Comparison of ENCODE assay signal across 15 cellular contexts in the genomic region with DNA sequence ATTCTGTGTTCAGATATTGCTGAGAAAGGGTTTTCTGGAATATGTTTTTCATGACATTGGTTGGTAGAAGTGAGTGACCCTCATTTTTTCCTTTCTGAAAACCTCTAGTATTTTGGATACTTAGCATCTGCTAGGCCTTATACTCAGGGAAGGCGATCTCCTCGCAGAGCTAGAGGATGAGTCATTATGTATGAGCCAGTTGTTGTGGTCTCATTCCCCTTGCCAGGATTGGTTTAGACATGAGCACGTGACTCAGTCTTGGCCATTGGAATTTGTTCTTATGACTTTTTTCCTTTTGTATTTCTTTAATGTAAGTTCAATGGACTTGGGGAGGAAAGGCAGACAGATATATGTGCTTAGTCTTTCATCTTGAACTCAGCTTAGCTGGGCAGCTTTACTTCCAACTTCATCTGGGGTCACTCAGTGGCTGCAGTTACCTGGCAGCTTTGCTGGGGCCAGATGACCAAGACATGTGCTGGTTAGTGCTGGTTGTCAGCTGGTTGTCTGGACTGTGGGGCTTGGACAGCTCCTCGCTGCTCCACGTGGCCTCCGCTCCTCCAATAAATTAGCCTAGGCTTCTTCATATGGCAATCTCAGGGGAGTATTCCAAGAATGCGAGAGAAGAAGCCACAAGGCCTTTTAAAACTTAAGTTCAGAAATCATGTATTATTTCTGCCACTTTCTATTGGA.
DNase-seq lines count a peak whose midpoint lies in the region; ATAC-seq and TF ChIP-seq lines count a peak whose summit lies in the region.
"Had no signal": no experiment of that assay in that cellular context is flagged by ENCODE, and none has a peak within 500 bp of the region (broad histone marks: within the 10 kb centered on the region; RNA-seq: fewer than 3 reads in every experiment).

No MANE protein-coding gene starts in this region.

- H3K36me3 ChIP-seq in A673 (ENCODE audit: insufficient read depth, low read length, poor library complexity, severe bottlenecking) (no peaks in the 10 kb centered on the region), gastrocnemius medialis (no peaks in the 10 kb centered on the region), Caco-2 (ENCODE audit: control insufficient read depth, insufficient read depth, low read length) (no peaks in the 10 kb centered on the region)
- H3K36me3 ChIP-seq: pancreas had no signal

- no peak overlapping the region for H3K27ac Mint-ChIP-seq in Caco-2 (ENCODE audit: unreplicated experiment)

- H3K27me3 ChIP-seq in A673 (replicated peaks; ENCODE audit: insufficient read depth, low read depth, low read length, poor library complexity): peaks cover 7% of the 10 kb centered on the region
- no peaks in the 10 kb centered on the region for H3K27me3 ChIP-seq in gastrocnemius medialis
- H3K27me3 ChIP-seq in Caco-2 (replicated peaks; ENCODE audit: control insufficient read depth, insufficient read depth, low read length): no peaks in the 10 kb centered on the region
- H3K27me3 ChIP-seq: pancreas had no signal

- intact Hi-C loops in A673 (cut with micrococcal nuclease; ENCODE audit: unreplicated experiment): no loop called here
- intact Hi-C loops in gastrocnemius medialis (cut with DNase I; ENCODE audit: low total_unique reads): no loop called here
- intact Hi-C loops in Caco-2 (cut with micrococcal nuclease; ENCODE audit: unreplicated experiment): no loop called here

- no peak overlapping the region for H3K27ac ChIP-seq in A673 (ENCODE audit: low read depth, low read length, poor library complexity, severe bottlenecking)
- H3K27ac ChIP-seq in gastrocnemius medialis: no peak overlapping the region
- H3K27ac ChIP-seq: pancreas, VCaP had no signal

- H3K4me1 ChIP-seq in A673 (ENCODE audit: insufficient read depth, low read length, poor library complexity, severe bottlenecking) (no peaks in the 10 kb centered on the region), gastrocnemius medialis (peaks cover 0 to 6% of the 10 kb centered on the region in 2 donors), Caco-2 (no peaks in the 10 kb centered on the region)
- H3K4me1 ChIP-seq: pancreas had no signal

- H3K4me3 ChIP-seq in A673 (ENCODE audit: low read depth, low read length, poor library complexity, severe bottlenecking): no peak overlapping the region
- H3K4me3 ChIP-seq in gastrocnemius medialis: no peak overlapping the region
- H3K4me3 ChIP-seq in Caco-2 (ENCODE audit: low read depth, low read length): no peak overlapping the region
- H3K4me3 ChIP-seq: pancreas had no signal

- no peak for ATAC-seq in gastrocnemius medialis
- ATAC-seq: pancreas had no signal

- no TSS peak for BruUV-seq in A673 (replicated peaks; lab: Mats Ljungman, UMichigan)
- BruUV-seq in Caco-2 (replicated peaks; lab: Mats Ljungman, UMichigan): no TSS peak

- H3K4me3 Mint-ChIP-seq in Caco-2 (ENCODE audit: unreplicated experiment): no peak overlapping the region

- peaks cover 15% of the 10 kb centered on the region for H3K27me3 Mint-ChIP-seq in Caco-2 (ENCODE audit: insufficient read depth, unreplicated experiment)

- no peaks in the 10 kb centered on the region for H3K9me3 Mint-ChIP-seq in Caco-2 (ENCODE audit: unreplicated experiment)

- H3K36me3 Mint-ChIP-seq in Caco-2 (ENCODE audit: insufficient read depth, unreplicated experiment): no peaks in the 10 kb centered on the region

- TF ChIP-seq CTCF in A673 (conservative IDR thresholded peaks at IDR 0.05; ENCODE audit: low read depth, low read length) (no peak), gastrocnemius medialis (IDR thresholded peaks at IDR 0.05 in 4 of 5, conservative IDR thresholded peaks at IDR 0.05 in 1 of 5) (no peak), Caco-2 (IDR thresholded peaks at IDR 0.05; ENCODE audit: insufficient read depth in 1 of 2, low read depth in 1 of 2, low read length in 1 of 2, severe bottlenecking in 1 of 2, unreplicated experiment in 1 of 2) (no peak)

- no peak for TF ChIP-seq POLR2A in gastrocnemius medialis (IDR thresholded peaks at IDR 0.05)

- CTCF ChIA-PET in A673 (lab: Charles Lee): no interaction called here
- CTCF ChIA-PET in Caco-2 (lab: Charles Lee): no interaction called here

- H3K4me1 Mint-ChIP-seq in Caco-2 (ENCODE audit: low read depth, unreplicated experiment): no peaks in the 10 kb centered on the region

- H3K9me3 ChIP-seq in A673 (ENCODE audit: low read depth, low read length, poor library complexity, severe bottlenecking) (no peaks in the 10 kb centered on the region), gastrocnemius medialis (no peaks in the 10 kb centered on the region), Caco-2 (no peaks in the 10 kb centered on the region)
- H3K9me3 ChIP-seq: pancreas had no signal

- POLR2A ChIA-PET in A673 (lab: Charles Lee; ENCODE audit: low non-redundant PET): no interaction called here
- POLR2A ChIA-PET in Caco-2 (lab: Charles Lee): no interaction called here

- in situ Hi-C loops in SK-MEL-5 (cut with HindIII; ENCODE audit: low pct_unique_long_range_greater_than_20kb, low sequenced_read_pairs) (no loop called here), gastrocnemius medialis (cut with MboI; ENCODE audit: low sequenced_read_pairs in 4 of 4) (no loop called here)

- DNase-seq in A673 (ENCODE audit: low spot score) (peak; percentile 27), HCEC 1CT (peak; percentile 68), SK-MEL-5 (ENCODE audit: low read depth, low spot score) (peak; percentile 24), foreskin melanocyte (peak; percentile 18), gastrocnemius medialis (no peak), Caco-2 (no peak), UCSD-AML1 (lab: John Stamatoyannopoulos, UW; ENCODE audit: unreplicated experiment) (no peak)
- DNase-seq in activated T-cell treated with anti-CD3 and anti-CD28 coated beads, Interleukin-2, amount 50 U/mL, for 1 hour: no peak
- DNase-seq: activated CD8-positive, alpha-beta memory T cell treated with anti-CD3 and anti-CD28 coated beads, Interleukin-2, amount 50 U/mL, for 4 hours; hypothalamus; NCI-H1092 treated with DMSO at 0.1 percent for 48 hours; NCI-H510A; pancreas; Right ventricle myocardium superior had no signal

Comparison
In these comparisons a context has a peak if more than half of its experiments do, and no peak if none do; other contexts are left out.
1. DNase-seq: peak in A673 (single experiment), HCEC 1CT (single experiment), SK-MEL-5 (single experiment) and foreskin melanocyte (single experiment); none in gastrocnemius medialis (0 of 2), activated T-cell treated with anti-CD3 and anti-CD28 coated beads, Interleukin-2, amount 50 U/mL, for 1 hour (single experiment), Caco-2 (0 of 2) and UCSD-AML1 (single experiment).